ENCODE assay signal across 1 cellular context in the genomic region with DNA sequence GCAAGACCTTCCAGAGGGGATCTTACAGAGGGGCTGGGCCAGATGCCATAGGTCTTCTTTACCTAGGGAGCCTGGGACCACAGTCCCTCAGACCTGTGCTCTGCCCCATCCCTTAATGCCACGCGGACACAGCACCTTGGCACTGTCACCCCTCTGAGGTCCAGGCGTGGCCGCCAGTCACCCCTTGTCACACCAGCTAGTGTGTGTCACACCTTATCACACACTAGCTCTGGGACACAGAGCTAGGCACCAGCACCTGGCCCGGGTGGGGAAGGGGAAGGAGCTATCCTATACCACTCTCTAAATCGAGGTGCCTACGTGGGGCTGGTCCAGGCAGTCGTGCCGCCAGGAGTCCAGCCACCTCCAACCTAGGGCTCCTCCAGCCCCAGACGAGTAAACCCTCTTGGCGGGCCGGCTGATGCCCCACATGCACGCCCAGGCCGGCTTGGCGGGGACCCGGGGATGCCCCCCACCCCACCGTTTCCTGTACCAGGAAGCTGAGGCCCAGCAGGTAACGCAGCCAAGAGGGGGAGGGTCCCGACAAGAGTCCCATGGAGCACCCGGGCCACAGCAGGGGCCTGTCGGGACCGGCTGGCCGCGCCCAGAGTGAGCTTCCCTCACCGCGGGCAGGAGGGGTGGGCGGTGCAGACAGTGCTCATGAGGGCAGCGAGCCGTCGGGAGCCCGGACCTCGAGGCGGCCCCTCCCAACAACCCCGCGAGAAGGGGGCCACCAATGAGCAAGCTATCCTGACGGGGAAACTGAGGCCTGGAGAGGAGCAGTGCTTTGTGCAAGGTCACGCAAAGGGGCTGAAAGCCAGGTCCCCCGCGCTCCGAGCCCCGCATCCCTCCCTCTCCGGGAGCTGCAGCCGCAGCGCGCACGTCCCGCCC.
TF ChIP-seq lines count a peak whose summit lies in the region.

No MANE protein-coding gene starts in this region.

TF ChIP-seq in HEK293, 187 proteins besides CTCF, POLR2A, EP300 and RAD21 (continued from another document and continues in another):
- TF ChIP-seq ZNF707 (tag by site-specific recombination; IDR thresholded peaks at IDR 0.05) (no peak), ZNF571 (tag by site-specific recombination; IDR thresholded peaks at IDR 0.05) (no peak), ZNF16 (tag by site-specific recombination; IDR thresholded peaks at IDR 0.05; ENCODE audit: low read depth) (no peak), ZNF221 (tag by site-specific recombination; IDR thresholded peaks at IDR 0.05; ENCODE audit: borderline replicate concordance) (no peak), ZNF514 (tag by site-specific recombination; IDR thresholded peaks at IDR 0.05) (no peak), TRIM28 (IDR thresholded peaks at IDR 0.05; ENCODE audit: borderline replicate concordance, low read length) (no peak), ZFHX2 (tag by site-specific recombination; conservative IDR thresholded peaks at IDR 0.05) (peak; percentile 20; the same call in 1 of the 2 replicates), ZNF37A (tag by site-specific recombination; IDR thresholded peaks at IDR 0.05) (no peak), BCL11A (tag by site-specific recombination; IDR thresholded peaks at IDR 0.05; ENCODE audit: low read depth) (no peak), ZNF19 (tag by site-specific recombination; IDR thresholded peaks at IDR 0.05; ENCODE audit: low read depth) (no peak), ZNF426 (tag by site-specific recombination; IDR thresholded peaks at IDR 0.05) (no peak), ZNF423 (tag by site-specific recombination; IDR thresholded peaks at IDR 0.05) (peak; percentile 38; the same call in 1 of the 2 replicates), YY2 (tag by site-specific recombination; IDR thresholded peaks at IDR 0.05) (no peak), ZNF621 (tag by site-specific recombination; IDR thresholded peaks at IDR 0.05) (no peak), ZFP69B (tag by site-specific recombination; IDR thresholded peaks at IDR 0.05) (no peak), ZFP41 (tag by site-specific recombination; IDR thresholded peaks at IDR 0.05; ENCODE audit: borderline replicate concordance) (no peak), ZNF24 (tag by site-specific recombination; IDR thresholded peaks at IDR 0.05) (no peak), ZBTB20 (tag by site-specific recombination; IDR thresholded peaks at IDR 0.05) (peak; percentile 29; the same call in 1 of the 2 replicates), TCF7L2 (IDR thresholded peaks at IDR 0.05; ENCODE audit: borderline replicate concordance, low read depth, low read length) (no peak), GLI4 (tag by site-specific recombination; IDR thresholded peaks at IDR 0.05) (no peak), ZNF132 (tag by site-specific recombination; IDR thresholded peaks at IDR 0.05; ENCODE audit: borderline replicate concordance) (no peak), ZNF324 (tag by site-specific recombination; IDR thresholded peaks at IDR 0.05) (no peak), ZBTB7A (tag by site-specific recombination; IDR thresholded peaks at IDR 0.05; ENCODE audit: low read depth) (no peak), EGR2 (tag by site-specific recombination; IDR thresholded peaks at IDR 0.05; ENCODE audit: low read depth) (no peak), ZNF677 (tag by site-specific recombination; IDR thresholded peaks at IDR 0.05) (no peak), PRDM1 (tag by site-specific recombination; IDR thresholded peaks at IDR 0.05) (no peak), GLIS1 (tag by site-specific recombination; IDR thresholded peaks at IDR 0.05) (no peak), ZNF292 (tag by site-specific recombination; IDR thresholded peaks at IDR 0.05; ENCODE audit: borderline replicate concordance, low read depth) (no peak), ZNF155 (tag by site-specific recombination; IDR thresholded peaks at IDR 0.05) (no peak), SCRT2 (tag by site-specific recombination; IDR thresholded peaks at IDR 0.05) (no peak), REPIN1 (tag by site-specific recombination; IDR thresholded peaks at IDR 0.05; ENCODE audit: low read depth) (no peak), GLIS2 (tag by site-specific recombination; IDR thresholded peaks at IDR 0.05) (peak; percentile 67), ZNF350 (tag by site-specific recombination; IDR thresholded peaks at IDR 0.05) (no peak), ZNF175 (tag by site-specific recombination; IDR thresholded peaks at IDR 0.05) (no peak), SP2 (tag by site-specific recombination; IDR thresholded peaks at IDR 0.05) (peak; percentile 33), ZFP3 (tag by site-specific recombination; IDR thresholded peaks at IDR 0.05; ENCODE audit: low read depth) (no peak), ZNF157 (tag by site-specific recombination; IDR thresholded peaks at IDR 0.05) (no peak), GFI1B (tag by site-specific recombination; IDR thresholded peaks at IDR 0.05) (no peak), HOXD13 (CRISPR knock-in tag; IDR thresholded peaks at IDR 0.05; ENCODE audit: borderline replicate concordance) (no peak), ZNF121 (tag by site-specific recombination; IDR thresholded peaks at IDR 0.05) (no peak), ZNF140 (tag by site-specific recombination; IDR thresholded peaks at IDR 0.05) (no peak), ZNF223 (tag by site-specific recombination; IDR thresholded peaks at IDR 0.05) (no peak), ZNF202 (tag by site-specific recombination; IDR thresholded peaks at IDR 0.05; ENCODE audit: borderline replicate concordance) (no peak), RBAK (tag by site-specific recombination; IDR thresholded peaks at IDR 0.05) (no peak), ZNF777 (tag by site-specific recombination; IDR thresholded peaks at IDR 0.05; ENCODE audit: borderline replicate concordance) (no peak), KLF10 (tag by site-specific recombination; IDR thresholded peaks at IDR 0.05) (no peak), ZNF747 (tag by site-specific recombination; IDR thresholded peaks at IDR 0.05) (no peak)
- TF ChIP-seq, protein P1, sequence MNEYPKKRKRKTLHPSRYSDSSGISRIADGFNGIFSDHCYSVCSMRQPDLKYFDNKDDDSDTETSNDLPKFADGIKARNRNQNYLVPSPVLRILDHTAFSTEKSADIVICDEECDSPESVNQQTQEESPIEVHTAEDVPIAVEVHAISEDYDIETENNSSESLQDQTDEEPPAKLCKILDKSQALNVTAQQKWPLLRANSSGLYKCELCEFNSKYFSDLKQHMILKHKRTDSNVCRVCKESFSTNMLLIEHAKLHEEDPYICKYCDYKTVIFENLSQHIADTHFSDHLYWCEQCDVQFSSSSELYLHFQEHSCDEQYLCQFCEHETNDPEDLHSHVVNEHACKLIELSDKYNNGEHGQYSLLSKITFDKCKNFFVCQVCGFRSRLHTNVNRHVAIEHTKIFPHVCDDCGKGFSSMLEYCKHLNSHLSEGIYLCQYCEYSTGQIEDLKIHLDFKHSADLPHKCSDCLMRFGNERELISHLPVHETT (tag by site-specific recombination; IDR thresholded peaks at IDR 0.05): no peak
- TF ChIP-seq, protein P2, sequence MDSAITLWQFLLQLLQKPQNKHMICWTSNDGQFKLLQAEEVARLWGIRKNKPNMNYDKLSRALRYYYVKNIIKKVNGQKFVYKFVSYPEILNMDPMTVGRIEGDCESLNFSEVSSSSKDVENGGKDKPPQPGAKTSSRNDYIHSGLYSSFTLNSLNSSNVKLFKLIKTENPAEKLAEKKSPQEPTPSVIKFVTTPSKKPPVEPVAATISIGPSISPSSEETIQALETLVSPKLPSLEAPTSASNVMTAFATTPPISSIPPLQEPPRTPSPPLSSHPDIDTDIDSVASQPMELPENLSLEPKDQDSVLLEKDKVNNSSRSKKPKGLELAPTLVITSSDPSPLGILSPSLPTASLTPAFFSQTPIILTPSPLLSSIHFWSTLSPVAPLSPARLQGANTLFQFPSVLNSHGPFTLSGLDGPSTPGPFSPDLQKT (IDR thresholded peaks at IDR 0.05; ENCODE audit: borderline replicate concordance, low read depth, low read length): no peak
- TF ChIP-seq, protein P3, sequence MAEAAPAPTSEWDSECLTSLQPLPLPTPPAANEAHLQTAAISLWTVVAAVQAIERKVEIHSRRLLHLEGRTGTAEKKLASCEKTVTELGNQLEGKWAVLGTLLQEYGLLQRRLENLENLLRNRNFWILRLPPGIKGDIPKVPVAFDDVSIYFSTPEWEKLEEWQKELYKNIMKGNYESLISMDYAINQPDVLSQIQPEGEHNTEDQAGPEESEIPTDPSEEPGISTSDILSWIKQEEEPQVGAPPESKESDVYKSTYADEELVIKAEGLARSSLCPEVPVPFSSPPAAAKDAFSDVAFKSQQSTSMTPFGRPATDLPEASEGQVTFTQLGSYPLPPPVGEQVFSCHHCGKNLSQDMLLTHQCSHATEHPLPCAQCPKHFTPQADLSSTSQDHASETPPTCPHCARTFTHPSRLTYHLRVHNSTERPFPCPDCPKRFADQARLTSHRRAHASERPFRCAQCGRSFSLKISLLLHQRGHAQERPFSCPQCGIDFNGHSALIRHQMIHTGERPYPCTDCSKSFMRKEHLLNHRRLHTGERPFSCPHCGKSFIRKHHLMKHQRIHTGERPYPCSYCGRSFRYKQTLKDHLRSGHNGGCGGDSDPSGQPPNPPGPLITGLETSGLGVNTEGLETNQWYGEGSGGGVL (tag by site-specific recombination; IDR thresholded peaks at IDR 0.05): peak; percentile 31; the same call in 1 of the 2 replicates
- TF ChIP-seq, protein P4, sequence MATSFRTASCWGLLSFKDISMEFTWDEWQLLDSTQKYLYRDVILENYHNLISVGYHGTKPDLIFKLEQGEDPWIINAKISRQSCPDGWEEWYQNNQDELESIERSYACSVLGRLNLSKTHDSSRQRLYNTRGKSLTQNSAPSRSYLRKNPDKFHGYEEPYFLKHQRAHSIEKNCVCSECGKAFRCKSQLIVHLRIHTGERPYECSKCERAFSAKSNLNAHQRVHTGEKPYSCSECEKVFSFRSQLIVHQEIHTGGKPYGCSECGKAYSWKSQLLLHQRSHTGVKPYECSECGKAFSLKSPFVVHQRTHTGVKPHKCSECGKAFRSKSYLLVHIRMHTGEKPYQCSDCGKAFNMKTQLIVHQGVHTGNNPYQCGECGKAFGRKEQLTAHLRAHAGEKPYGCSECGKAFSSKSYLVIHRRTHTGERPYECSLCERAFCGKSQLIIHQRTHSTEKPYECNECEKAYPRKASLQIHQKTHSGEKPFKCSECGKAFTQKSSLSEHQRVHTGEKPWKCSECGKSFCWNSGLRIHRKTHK (tag by site-specific recombination; IDR thresholded peaks at IDR 0.05): no peak
- TF ChIP-seq, protein P5, sequence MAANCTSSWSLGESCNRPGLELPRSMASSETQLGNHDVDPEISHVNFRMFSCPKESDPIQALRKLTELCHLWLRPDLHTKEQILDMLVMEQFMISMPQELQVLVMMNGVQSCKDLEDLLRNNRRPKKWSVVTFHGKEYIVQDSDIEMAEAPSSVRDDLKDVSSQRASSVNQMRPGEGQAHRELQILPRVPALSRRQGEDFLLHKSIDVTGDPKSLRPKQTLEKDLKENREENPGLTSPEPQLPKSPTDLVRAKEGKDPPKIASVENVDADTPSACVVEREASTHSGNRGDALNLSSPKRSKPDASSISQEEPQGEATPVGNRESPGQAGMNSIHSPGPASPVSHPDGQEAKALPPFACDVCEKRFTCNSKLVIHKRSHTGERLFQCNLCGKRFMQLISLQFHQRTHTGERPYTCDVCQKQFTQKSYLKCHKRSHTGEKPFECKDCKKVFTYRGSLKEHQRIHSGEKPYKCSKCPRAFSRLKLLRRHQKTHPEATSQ (tag by site-specific recombination; IDR thresholded peaks at IDR 0.05): no peak
- TF ChIP-seq, protein P6, sequence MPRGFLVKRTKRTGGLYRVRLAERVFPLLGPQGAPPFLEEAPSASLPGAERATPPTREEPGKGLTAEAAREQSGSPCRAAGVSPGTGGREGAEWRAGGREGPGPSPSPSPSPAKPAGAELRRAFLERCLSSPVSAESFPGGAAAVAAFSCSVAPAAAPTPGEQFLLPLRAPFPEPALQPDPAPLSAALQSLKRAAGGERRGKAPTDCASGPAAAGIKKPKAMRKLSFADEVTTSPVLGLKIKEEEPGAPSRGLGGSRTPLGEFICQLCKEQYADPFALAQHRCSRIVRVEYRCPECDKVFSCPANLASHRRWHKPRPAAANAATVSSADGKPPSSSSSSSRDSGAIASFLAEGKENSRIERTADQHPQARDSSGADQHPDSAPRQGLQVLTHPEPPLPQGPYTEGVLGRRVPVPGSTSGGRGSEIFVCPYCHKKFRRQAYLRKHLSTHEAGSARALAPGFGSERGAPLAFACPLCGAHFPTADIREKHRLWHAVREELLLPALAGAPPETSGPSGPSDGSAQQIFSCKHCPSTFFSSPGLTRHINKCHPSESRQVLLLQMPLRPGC (tag by site-specific recombination; IDR thresholded peaks at IDR 0.05): no peak
- TF ChIP-seq, protein P7, sequence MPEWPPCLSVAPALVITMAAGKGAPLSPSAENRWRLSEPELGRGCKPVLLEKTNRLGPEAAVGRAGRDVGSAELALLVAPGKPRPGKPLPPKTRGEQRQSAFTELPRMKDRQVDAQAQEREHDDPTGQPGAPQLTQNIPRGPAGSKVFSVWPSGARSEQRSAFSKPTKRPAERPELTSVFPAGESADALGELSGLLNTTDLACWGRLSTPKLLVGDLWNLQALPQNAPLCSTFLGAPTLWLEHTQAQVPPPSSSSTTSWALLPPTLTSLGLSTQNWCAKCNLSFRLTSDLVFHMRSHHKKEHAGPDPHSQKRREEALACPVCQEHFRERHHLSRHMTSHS (tag by site-specific recombination; IDR thresholded peaks at IDR 0.05): no peak
- TF ChIP-seq, protein P8, sequence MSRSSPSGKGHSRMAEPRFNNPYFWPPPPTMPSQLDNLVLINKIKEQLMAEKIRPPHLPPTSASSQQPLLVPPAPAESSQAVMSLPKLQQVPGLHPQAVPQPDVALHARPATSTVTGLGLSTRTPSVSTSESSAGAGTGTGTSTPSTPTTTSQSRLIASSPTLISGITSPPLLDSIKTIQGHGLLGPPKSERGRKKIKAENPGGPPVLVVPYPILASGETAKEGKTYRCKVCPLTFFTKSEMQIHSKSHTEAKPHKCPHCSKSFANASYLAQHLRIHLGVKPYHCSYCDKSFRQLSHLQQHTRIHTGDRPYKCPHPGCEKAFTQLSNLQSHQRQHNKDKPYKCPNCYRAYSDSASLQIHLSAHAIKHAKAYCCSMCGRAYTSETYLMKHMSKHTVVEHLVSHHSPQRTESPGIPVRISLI (tag by site-specific recombination; IDR thresholded peaks at IDR 0.05): no peak
- TF ChIP-seq, protein P9, sequence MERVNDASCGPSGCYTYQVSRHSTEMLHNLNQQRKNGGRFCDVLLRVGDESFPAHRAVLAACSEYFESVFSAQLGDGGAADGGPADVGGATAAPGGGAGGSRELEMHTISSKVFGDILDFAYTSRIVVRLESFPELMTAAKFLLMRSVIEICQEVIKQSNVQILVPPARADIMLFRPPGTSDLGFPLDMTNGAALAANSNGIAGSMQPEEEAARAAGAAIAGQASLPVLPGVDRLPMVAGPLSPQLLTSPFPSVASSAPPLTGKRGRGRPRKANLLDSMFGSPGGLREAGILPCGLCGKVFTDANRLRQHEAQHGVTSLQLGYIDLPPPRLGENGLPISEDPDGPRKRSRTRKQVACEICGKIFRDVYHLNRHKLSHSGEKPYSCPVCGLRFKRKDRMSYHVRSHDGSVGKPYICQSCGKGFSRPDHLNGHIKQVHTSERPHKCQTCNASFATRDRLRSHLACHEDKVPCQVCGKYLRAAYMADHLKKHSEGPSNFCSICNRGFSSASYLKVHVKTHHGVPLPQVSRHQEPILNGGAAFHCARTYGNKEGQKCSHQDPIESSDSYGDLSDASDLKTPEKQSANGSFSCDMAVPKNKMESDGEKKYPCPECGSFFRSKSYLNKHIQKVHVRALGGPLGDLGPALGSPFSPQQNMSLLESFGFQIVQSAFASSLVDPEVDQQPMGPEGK (tag by site-specific recombination; IDR thresholded peaks at IDR 0.05): peak; percentile 34
